8 cellular contexts compared by ENCODE assay signal in genomic region chr17:40100669-40101366, GRCh38. TPM values are rescaled to one million over a fixed set of nuclear protein-coding genes. Genes with fewer than 3 reads are reported as not detected.
DNase-seq lines count a peak whose midpoint lies in the region; ATAC-seq, FAIRE-seq and TF ChIP-seq lines count a peak whose summit lies in the region.

No MANE protein-coding gene starts in this region.

- H3K9me3 Mint-ChIP-seq in activated T-cell treated with anti-CD3 and anti-CD28 coated beads, Interleukin-2, amount 50 U/mL, for 72 hours: no peaks in the 10 kb centered on the region

- H3K9me3 ChIP-seq in Peyer's patch: peaks cover 0 to 3% (median 0%) of the 10 kb centered on the region in 4 donors
- no peaks in the 10 kb centered on the region for H3K9me3 ChIP-seq in mucosa of rectum (ENCODE audit: control insufficient read depth in 2 of 2, low read length in 2 of 2)

- peaks cover 3 to 6% of the 10 kb centered on the region in 2 donors for H3K36me3 Mint-ChIP-seq in activated T-cell treated with anti-CD3 and anti-CD28 coated beads, Interleukin-2, amount 50 U/mL, for 72 hours (ENCODE audit: insufficient read depth in 2 of 2)

- peak; percentile 10 to 19 for ATAC-seq in activated T-cell treated with anti-CD3 and anti-CD28 coated beads, Interleukin-2, amount 50 U/mL, for 72 hours (replicated peaks in 1 of 2)
- ATAC-seq in esophagus mucosa (peak; percentile 58), GM18519 (IDR thresholded peaks at IDR 0.05; ENCODE audit: low FRiP score, unreplicated experiment) (no peak)

- FAIRE-seq in GM12892 (lab: Jason Lieb, UNC): peak; percentile 95

- peak overlapping the region; percentile 85 to 92 for H3K4me3 Mint-ChIP-seq in activated T-cell treated with anti-CD3 and anti-CD28 coated beads, Interleukin-2, amount 50 U/mL, for 72 hours

- no peak for TF ChIP-seq POLR2A in GM12892 (IDR thresholded peaks at IDR 0.05; ENCODE audit: low read depth, low read length)
- no peak for TF ChIP-seq POLR2A in Peyer's patch (IDR thresholded peaks at IDR 0.05)

- peaks cover 94% of the 10 kb centered on the region for H3K4me1 Mint-ChIP-seq in activated T-cell treated with anti-CD3 and anti-CD28 coated beads, Interleukin-2, amount 50 U/mL, for 72 hours (ENCODE audit: low read depth)

- DNase-seq in GM12892 (ENCODE audit: insufficient read length) (peak; percentile 60), Kasumi-1 (lab: John Stamatoyannopoulos, UW) (peak; percentile 94 to 96), Peyer's patch (peak; percentile 91 to 99 (median 98))
- peak; percentile 86 to 87 for DNase-seq in activated T-cell treated with anti-CD3 and anti-CD28 coated beads, Interleukin-2, amount 50 U/mL, for 72 hours
- peak; percentile 71 to 79 for DNase-seq in stimulated activated CD8-positive, alpha-beta memory T cell treated with anti-CD3 and anti-CD28 coated beads, Interleukin-4, amount 100 ng/mL, for 1 hour (ENCODE audit: low read depth in 2 of 2, low spot score in 1 of 2)

- H3K27me3 ChIP-seq in Peyer's patch (no peaks in the 10 kb centered on the region), mucosa of rectum (ENCODE audit: control insufficient read depth in 2 of 2, insufficient read depth in 2 of 2, low read length in 2 of 2) (no peaks in the 10 kb centered on the region)

- H3K4me1 ChIP-seq in Peyer's patch (peaks cover 21 to 78% (median 32%) of the 10 kb centered on the region in 4 donors), mucosa of rectum (ENCODE audit: control insufficient read depth in 2 of 2, insufficient read depth in 2 of 2, low read length in 2 of 2) (peaks cover 81 to 86% of the 10 kb centered on the region in 2 donors)

- H3K27me3 Mint-ChIP-seq in activated T-cell treated with anti-CD3 and anti-CD28 coated beads, Interleukin-2, amount 50 U/mL, for 72 hours (ENCODE audit: low read depth): no peaks in the 10 kb centered on the region

- no peak for TF ChIP-seq CTCF in Peyer's patch (IDR thresholded peaks at IDR 0.05)

- peak overlapping the region; percentile 21 for H3K27ac Mint-ChIP-seq in activated T-cell treated with anti-CD3 and anti-CD28 coated beads, Interleukin-2, amount 50 U/mL, for 72 hours

- H3K36me3 ChIP-seq in Peyer's patch (peaks cover 0 to 18% (median 0%) of the 10 kb centered on the region in 3 donors), mucosa of rectum (ENCODE audit: control insufficient read depth in 2 of 2, insufficient read depth in 2 of 2, low read length in 2 of 2) (peaks cover 15 to 16% of the 10 kb centered on the region in 2 donors)

- peak overlapping the region; percentile 64 to 80 (median 75) for H3K4me3 ChIP-seq in Peyer's patch
- H3K4me3 ChIP-seq in mucosa of rectum (ENCODE audit: low read length in 2 of 2): peak overlapping the region; percentile 79 to 98

- H3K9ac ChIP-seq in mucosa of rectum (ENCODE audit: low read depth in 1 of 2, low read length in 2 of 2): peak overlapping the region; percentile 76 to 95

- peak overlapping the region; percentile 93 to 99 (median 96) for H3K27ac ChIP-seq in Peyer's patch
- peak overlapping the region; percentile 90 to 97 for H3K27ac ChIP-seq in mucosa of rectum (ENCODE audit: low read depth in 2 of 2, low read length in 2 of 2)

RNA-seq across cellular contexts. Expression of gene NR1D1, which starts 0.4 kb away (rescaled TPM):
- 1.2 TPM for polyA plus RNA-seq in GM12892 (2012; ENCODE audit: missing spikeins)
- total RNA-seq in Peyer's patch (10 to 100 TPM; 13.2 to 38.8 (median 18.9) TPM), esophagus mucosa (14.6 TPM)
- 1 to 10 TPM; 4.5 to 6.3 TPM for total RNA-seq in activated T-cell treated with anti-CD3 and anti-CD28 coated beads, Interleukin-2, amount 50 U/mL, for 72 hours

RNA-seq across cellular contexts. Expression of gene MSL1, which starts 21.0 kb away (rescaled TPM):
- polyA plus RNA-seq in GM12892 (2012; ENCODE audit: missing spikeins): 57.4 TPM
- total RNA-seq in Peyer's patch (100 to 1,000 TPM in 3 of 4 donors, 10 to 100 TPM in 1; 86.3 to 207 (median 117) TPM), esophagus mucosa (36.1 TPM)
- 100 to 1,000 TPM; 115 to 121 TPM for total RNA-seq in activated T-cell treated with anti-CD3 and anti-CD28 coated beads, Interleukin-2, amount 50 U/mL, for 72 hours

RNA-seq across cellular contexts. Expression of gene THRA, which starts 38.1 kb away (rescaled TPM):
- polyA plus RNA-seq in GM12892 (2012; ENCODE audit: missing spikeins): 1.5 TPM
- total RNA-seq in Peyer's patch (10 to 100 TPM; 43.4 to 80.5 (median 68.5) TPM), esophagus mucosa (9.4 TPM)
- 10 to 100 TPM; 12.2 to 14.7 TPM for total RNA-seq in activated T-cell treated with anti-CD3 and anti-CD28 coated beads, Interleukin-2, amount 50 U/mL, for 72 hours

RNA-seq across cellular contexts. Expression of gene CASC3, which starts 39.5 kb away (rescaled TPM):
- polyA plus RNA-seq in GM12892 (2012; ENCODE audit: missing spikeins): 49.2 TPM
- 100 to 1,000 TPM in 1 of 4 donors, 10 to 100 TPM in 3; 54.6 to 138 (median 57.5) TPM for total RNA-seq in Peyer's patch
- total RNA-seq in activated T-cell treated with anti-CD3 and anti-CD28 coated beads, Interleukin-2, amount 50 U/mL, for 72 hours: 100 to 1,000 TPM; 106 to 144 TPM
- 38.5 TPM for total RNA-seq in esophagus mucosa

RNA-seq across cellular contexts. Expression of gene MED24, which starts 46.6 kb away (rescaled TPM):
- 47.6 TPM for polyA plus RNA-seq in GM12892 (2012; ENCODE audit: missing spikeins)
- 100 to 1,000 TPM in 3 of 4 donors, 10 to 100 TPM in 1; 77.9 to 176 (median 146) TPM for total RNA-seq in Peyer's patch
- 10 to 100 TPM; 82.6 to 97.0 TPM for total RNA-seq in activated T-cell treated with anti-CD3 and anti-CD28 coated beads, Interleukin-2, amount 50 U/mL, for 72 hours
- 55.9 TPM for total RNA-seq in esophagus mucosa
